In the genomic region with DNA sequence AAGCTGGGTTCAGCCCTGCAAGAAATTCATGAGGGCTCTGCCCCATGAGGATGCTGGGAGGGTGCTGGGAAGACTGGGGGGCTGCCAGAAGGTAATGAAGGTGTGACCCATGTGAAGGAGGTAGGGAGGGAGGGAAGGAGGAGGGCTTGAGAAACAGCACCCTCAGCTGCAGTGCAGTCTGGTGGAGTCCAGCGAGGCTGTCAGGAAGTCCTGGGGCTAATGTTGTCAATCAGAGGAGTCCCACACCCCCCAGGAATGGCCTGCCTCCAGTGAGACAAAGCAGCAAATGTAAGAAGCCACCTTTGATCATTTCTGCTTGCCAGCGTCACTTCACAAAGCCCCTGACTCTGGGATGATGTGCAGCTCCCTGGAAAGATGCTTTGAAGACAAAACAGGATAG, we compare ENCODE assay signal across 30 cellular contexts.
"Had no signal": no experiment of that assay in that cellular context is flagged by ENCODE, and none has a peak within 500 bp of the region (broad histone marks: within the 10 kb centered on the region; RNA-seq: fewer than 3 reads in every experiment).

No MANE protein-coding gene starts in this region.

- H3K27me3 ChIP-seq: ascending aorta, cardiac muscle cell had no signal

- H3K9me3 ChIP-seq: ascending aorta had no signal

- H3K36me3 ChIP-seq: ascending aorta, cardiac muscle cell had no signal

- H3K27ac ChIP-seq: ascending aorta, cardiac muscle cell, VCaP had no signal

- H3K4me1 ChIP-seq: ascending aorta had no signal

- FAIRE-seq: bronchial epithelial cell, TTC549 had no signal

- DNase-seq: activated B cell treated with CpG ODN at 0.5 μM for 24 hours; activated CD4-positive, alpha-beta memory T cell treated with anti-CD3 and anti-CD28 coated beads for 36 hours; activated CD4-positive, alpha-beta T cell treated with anti-CD3 and anti-CD28 coated beads for 4 hours; activated CD4-positive, alpha-beta T cell treated with anti-CD3 and anti-CD28 coated beads, Interleukin-2, amount 10 ng/mL, durations not matched to agents 24 days and 14 days; activated CD4-positive, alpha-beta T cell treated with anti-CD3 and anti-CD28 coated beads, Interleukin-2, amount 50 U/mL, for 1 hour; activated CD4-positive, alpha-beta T cell treated with anti-CD3 and anti-CD28 coated beads, Interleukin-2, amount 50 U/mL, for 4 hours; activated CD4-positive, CD25-positive, alpha-beta regulatory T cell treated with anti-CD3 and anti-CD28 coated beads, Interleukin-2, amount 50 U/mL, for 72 hours; activated CD8-positive, alpha-beta memory T cell treated with anti-CD3 and anti-CD28 coated beads, Interleukin-2, amount 50 U/mL, for 4 hours; activated CD8-positive, alpha-beta T cell treated with anti-CD3 and anti-CD28 coated beads for 36 hours; activated effector memory CD4-positive, alpha-beta T cell treated with anti-CD3 and anti-CD28 coated beads, Interleukin-2, amount 50 U/mL, for 16 hours; activated naive CD4-positive, alpha-beta T cell treated with anti-CD3 and anti-CD28 coated beads, Interleukin-2, amount 10 ng/mL, durations not matched to agents 7 days and 5 days; activated naive CD4-positive, alpha-beta T cell treated with Interleukin-2 at 50 U/mL for 16 hours; activated naive CD8-positive, alpha-beta T cell treated with anti-CD3 and anti-CD28 coated beads, Interleukin-2, amount 10 ng/mL, durations not matched to agents 7 days and 5 days; activated naive CD8-positive, alpha-beta T cell treated with anti-CD3 and anti-CD28 coated beads, Interleukin-2, amount 50 U/mL, for 24 hours; activated T-cell treated with anti-CD3 and anti-CD28 coated beads for 4 hours; activated T-cell treated with anti-CD3 and anti-CD28 coated beads, Interleukin-2, amount 50 U/mL, for 1 hour; activated T-cell treated with anti-CD3 and anti-CD28 coated beads, Interleukin-2, amount 50 U/mL, for 4 hours; activated T-cell treated with anti-CD3 and anti-CD28 coated beads, Interleukin-2, amount 50 U/mL, for 72 hours; amygdala; anterior cingulate cortex; caudate nucleus; SW 1271; T-helper 1 cell; T-helper 2 cell; T-helper 9 cell had no signal

- H3K4me3 ChIP-seq: ascending aorta, cardiac muscle cell had no signal
